Comparison of ENCODE assay signal across 1 cellular context in the genomic region with DNA sequence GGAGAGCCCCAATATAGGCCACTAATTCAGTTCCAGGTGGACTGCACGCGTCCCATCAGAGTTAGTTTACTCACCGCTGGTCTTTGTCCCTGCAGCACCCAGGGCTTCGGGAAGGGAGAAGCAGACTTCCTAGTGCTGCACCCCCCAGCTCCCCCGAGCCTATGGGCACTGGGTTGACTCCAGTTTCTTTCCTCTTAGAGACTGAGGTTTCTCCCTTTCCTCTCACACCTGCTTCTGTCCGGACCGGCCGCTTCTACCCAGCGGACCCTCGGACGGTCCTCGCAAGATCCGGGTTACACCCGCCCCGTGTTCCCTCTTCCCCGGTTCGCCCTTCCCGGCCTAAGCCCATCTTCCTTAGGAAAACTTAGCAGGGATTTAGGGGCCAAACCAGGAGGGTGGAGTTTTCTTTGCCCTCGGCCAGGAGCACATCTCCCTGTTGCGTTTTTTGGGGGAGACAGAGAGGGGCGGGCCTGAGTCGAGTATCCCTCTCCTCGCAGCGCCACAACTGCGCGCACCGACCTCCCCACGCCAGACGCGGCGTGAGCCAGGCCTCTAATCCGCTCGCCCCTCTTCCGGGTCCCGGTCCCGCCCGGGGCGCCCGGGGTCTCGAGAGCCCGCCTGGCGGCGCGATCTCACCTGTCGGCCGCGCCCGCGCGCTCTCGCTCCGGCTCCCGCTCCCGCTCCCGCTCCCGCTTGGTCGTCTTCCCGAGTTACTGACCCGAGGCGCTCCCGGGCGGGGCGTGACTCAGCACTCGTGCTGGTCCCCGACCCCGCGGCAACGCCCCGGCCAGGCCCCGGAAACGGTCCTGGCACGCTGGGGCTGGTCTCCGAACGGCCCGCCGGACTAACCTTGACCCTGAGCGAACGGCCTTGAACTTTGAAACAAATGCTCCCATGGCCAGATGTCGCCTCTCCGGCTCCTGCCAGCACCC.
TF ChIP-seq lines count a peak whose summit lies in the region.

AIFM2 (minus strand) TSS at position 728 of the 932 bp plus-strand sequence. CDS start 8,741 bp downstream, outside the sequence.

TF ChIP-seq in HepG2, 621 proteins besides CTCF, POLR2A, EP300 and RAD21 (continued from another document and continues in another):
- TF ChIP-seq, protein P1, sequence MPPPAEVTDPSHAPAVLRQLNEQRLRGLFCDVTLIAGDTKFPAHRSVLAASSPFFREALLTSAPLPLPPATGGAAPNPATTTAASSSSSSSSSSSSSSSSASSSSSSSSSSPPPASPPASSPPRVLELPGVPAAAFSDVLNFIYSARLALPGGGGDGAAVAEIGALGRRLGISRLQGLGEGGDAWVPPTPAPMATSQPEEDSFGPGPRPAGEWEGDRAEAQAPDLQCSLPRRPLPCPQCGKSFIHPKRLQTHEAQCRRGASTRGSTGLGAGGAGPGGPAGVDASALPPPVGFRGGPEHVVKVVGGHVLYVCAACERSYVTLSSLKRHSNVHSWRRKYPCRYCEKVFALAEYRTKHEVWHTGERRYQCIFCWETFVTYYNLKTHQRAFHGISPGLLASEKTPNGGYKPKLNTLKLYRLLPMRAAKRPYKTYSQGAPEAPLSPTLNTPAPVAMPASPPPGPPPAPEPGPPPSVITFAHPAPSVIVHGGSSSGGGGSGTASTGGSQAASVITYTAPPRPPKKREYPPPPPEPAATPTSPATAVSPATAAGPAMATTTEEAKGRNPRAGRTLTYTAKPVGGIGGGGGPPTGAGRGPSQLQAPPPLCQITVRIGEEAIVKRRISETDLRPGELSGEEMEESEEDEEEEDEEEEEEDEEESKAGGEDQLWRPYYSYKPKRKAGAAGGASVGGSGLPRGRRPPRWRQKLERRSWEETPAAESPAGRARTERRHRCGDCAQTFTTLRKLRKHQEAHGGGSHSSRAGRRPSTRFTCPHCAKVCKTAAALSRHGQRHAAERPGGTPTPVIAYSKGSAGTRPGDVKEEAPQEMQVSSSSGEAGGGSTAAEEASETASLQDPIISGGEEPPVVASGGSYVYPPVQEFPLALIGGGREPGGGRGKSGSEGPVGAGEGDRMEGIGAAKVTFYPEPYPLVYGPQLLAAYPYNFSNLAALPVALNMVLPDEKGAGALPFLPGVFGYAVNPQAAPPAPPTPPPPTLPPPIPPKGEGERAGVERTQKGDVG (CRISPR knock-in tag; IDR thresholded peaks at IDR 0.05; ENCODE audit: borderline replicate concordance): no peak
- TF ChIP-seq, protein P2, sequence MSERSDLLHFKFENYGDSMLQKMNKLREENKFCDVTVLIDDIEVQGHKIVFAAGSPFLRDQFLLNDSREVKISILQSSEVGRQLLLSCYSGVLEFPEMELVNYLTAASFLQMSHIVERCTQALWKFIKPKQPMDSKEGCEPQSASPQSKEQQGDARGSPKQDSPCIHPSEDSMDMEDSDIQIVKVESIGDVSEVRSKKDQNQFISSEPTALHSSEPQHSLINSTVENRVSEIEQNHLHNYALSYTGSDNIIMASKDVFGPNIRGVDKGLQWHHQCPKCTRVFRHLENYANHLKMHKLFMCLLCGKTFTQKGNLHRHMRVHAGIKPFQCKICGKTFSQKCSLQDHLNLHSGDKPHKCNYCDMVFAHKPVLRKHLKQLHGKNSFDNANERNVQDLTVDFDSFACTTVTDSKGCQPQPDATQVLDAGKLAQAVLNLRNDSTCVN (CRISPR knock-in tag; IDR thresholded peaks at IDR 0.05; ENCODE audit: borderline replicate concordance): no peak; the same call in 1 of the 2 replicates
- TF ChIP-seq ZFAT (CRISPR knock-in tag; conservative IDR thresholded peaks at IDR 0.05) (no peak; the same call in 1 of the 2 replicates), PHF21A (CRISPR knock-in tag; IDR thresholded peaks at IDR 0.05) (peak; percentile 88), ZNF20 (CRISPR knock-in tag; IDR thresholded peaks at IDR 0.05) (no peak), KLF16 (CRISPR knock-in tag; IDR thresholded peaks at IDR 0.05) (peak in 1 of 2 experiments; percentile 84; a peak in 2 of 4 replicates), MED8 (CRISPR knock-in tag; IDR thresholded peaks at IDR 0.05; ENCODE audit: insufficient replicate concordance) (peak; percentile 9), ZNF660 (CRISPR knock-in tag; IDR thresholded peaks at IDR 0.05; ENCODE audit: borderline replicate concordance, low read depth) (no peak), ZHX1 (CRISPR knock-in tag; IDR thresholded peaks at IDR 0.05; ENCODE audit: low read depth) (no peak), POLR2AphosphoS5 (IDR thresholded peaks at IDR 0.05; ENCODE audit: low read depth, low read length) (no peak), ATF7 (IDR thresholded peaks at IDR 0.05) (no peak), ATF7 (CRISPR knock-in tag; IDR thresholded peaks at IDR 0.05) (peak; percentile 28; the same call in 1 of the 2 replicates), NKX3-1 (CRISPR knock-in tag; IDR thresholded peaks at IDR 0.05) (peak; percentile 73; the same call in 1 of the 2 replicates), NRL (CRISPR knock-in tag; IDR thresholded peaks at IDR 0.05; ENCODE audit: borderline replicate concordance) (no peak), ZNF10 (CRISPR knock-in tag; IDR thresholded peaks at IDR 0.05; ENCODE audit: borderline replicate concordance, low read depth) (no peak), GPBP1L1 (CRISPR knock-in tag; IDR thresholded peaks at IDR 0.05) (no peak), ZNF776 (CRISPR knock-in tag; IDR thresholded peaks at IDR 0.05) (0 out of 2 replicates have a peak, but pooled peaks have one; percentile 62), SSRP1 (CRISPR knock-in tag; IDR thresholded peaks at IDR 0.05) (no peak), ZBTB25 (CRISPR knock-in tag; IDR thresholded peaks at IDR 0.05) (peak; percentile 98), TSC22D2 (CRISPR knock-in tag; IDR thresholded peaks at IDR 0.05; ENCODE audit: borderline replicate concordance) (peak; percentile 21; the same call in 1 of the 2 replicates), TCF7 (IDR thresholded peaks at IDR 0.05; ENCODE audit: low read depth) (peak; percentile 32; the same call in 1 of the 2 replicates), ZNF326 (CRISPR knock-in tag; IDR thresholded peaks at IDR 0.05; ENCODE audit: borderline replicate concordance) (no peak), CC2D1A (CRISPR knock-in tag; IDR thresholded peaks at IDR 0.05) (no peak), KLF11 (CRISPR knock-in tag; IDR thresholded peaks at IDR 0.05) (no peak), ZNF558 (CRISPR knock-in tag; IDR thresholded peaks at IDR 0.05; ENCODE audit: borderline replicate concordance) (no peak; the same call in 1 of the 2 replicates), PCBP2 (optimal IDR thresholded peaks at IDR 0.05; ENCODE audit: low read depth, low read length, poor library complexity, severe bottlenecking) (no peak), ZNF614 (CRISPR knock-in tag; IDR thresholded peaks at IDR 0.05; ENCODE audit: borderline replicate concordance) (peak; percentile 61; the same call in 1 of the 2 replicates), ZNF446 (CRISPR knock-in tag; IDR thresholded peaks at IDR 0.05) (no peak), TOE1 (CRISPR knock-in tag; IDR thresholded peaks at IDR 0.05) (no peak), KMT2A (CRISPR knock-in tag; IDR thresholded peaks at IDR 0.05) (no peak), ZNF781 (CRISPR knock-in tag; IDR thresholded peaks at IDR 0.05; ENCODE audit: borderline replicate concordance, not compliant biosample characterization) (no peak), KDM6A (CRISPR knock-in tag; IDR thresholded peaks at IDR 0.05; ENCODE audit: low read depth) (no peak), NFYC (CRISPR knock-in tag; IDR thresholded peaks at IDR 0.05) (no peak), SMARCC2 (IDR thresholded peaks at IDR 0.05) (no peak), MTF2 (CRISPR knock-in tag; IDR thresholded peaks at IDR 0.05; ENCODE audit: borderline replicate concordance) (peak; percentile 52; the same call in 1 of the 2 replicates), ZNF768 (CRISPR knock-in tag; IDR thresholded peaks at IDR 0.05) (0 out of 2 replicates have a peak, but pooled peaks have one; percentile 23), ZNF430 (CRISPR knock-in tag; IDR thresholded peaks at IDR 0.05) (peak; percentile 70; the same call in 1 of the 2 replicates), ZNF772 (CRISPR knock-in tag; IDR thresholded peaks at IDR 0.05) (0 out of 2 replicates have a peak, but pooled peaks have one; percentile 2), MAZ (IDR thresholded peaks at IDR 0.05; ENCODE audit: borderline replicate concordance, low read depth, low read length) (no peak; the same call in 1 of the 2 replicates), MAZ (CRISPR knock-in tag; IDR thresholded peaks at IDR 0.05; ENCODE audit: low read depth) (peak; percentile 72), DNMT1 (CRISPR knock-in tag; IDR thresholded peaks at IDR 0.05) (peak; percentile 66), ATF1 (CRISPR knock-in tag; IDR thresholded peaks at IDR 0.05) (no peak), NR3C1 (CRISPR knock-in tag; IDR thresholded peaks at IDR 0.05) (no peak), ZNF234 (CRISPR knock-in tag; conservative IDR thresholded peaks at IDR 0.05) (peak; percentile 63; the same call in 1 of the 2 replicates)
- TF ChIP-seq, protein P3, sequence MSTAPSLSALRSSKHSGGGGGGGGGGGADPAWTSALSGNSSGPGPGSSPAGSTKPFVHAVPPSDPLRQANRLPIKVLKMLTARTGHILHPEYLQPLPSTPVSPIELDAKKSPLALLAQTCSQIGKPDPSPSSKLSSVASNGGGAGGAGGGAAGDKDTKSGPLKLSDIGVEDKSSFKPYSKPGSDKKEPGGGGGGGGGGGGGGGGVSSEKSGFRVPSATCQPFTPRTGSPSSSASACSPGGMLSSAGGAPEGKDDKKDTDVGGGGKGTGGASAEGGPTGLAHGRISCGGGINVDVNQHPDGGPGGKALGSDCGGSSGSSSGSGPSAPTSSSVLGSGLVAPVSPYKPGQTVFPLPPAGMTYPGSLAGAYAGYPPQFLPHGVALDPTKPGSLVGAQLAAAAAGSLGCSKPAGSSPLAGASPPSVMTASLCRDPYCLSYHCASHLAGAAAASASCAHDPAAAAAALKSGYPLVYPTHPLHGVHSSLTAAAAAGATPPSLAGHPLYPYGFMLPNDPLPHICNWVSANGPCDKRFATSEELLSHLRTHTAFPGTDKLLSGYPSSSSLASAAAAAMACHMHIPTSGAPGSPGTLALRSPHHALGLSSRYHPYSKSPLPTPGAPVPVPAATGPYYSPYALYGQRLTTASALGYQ (CRISPR knock-in tag; IDR thresholded peaks at IDR 0.05): peak; percentile 89
- TF ChIP-seq, protein P4, sequence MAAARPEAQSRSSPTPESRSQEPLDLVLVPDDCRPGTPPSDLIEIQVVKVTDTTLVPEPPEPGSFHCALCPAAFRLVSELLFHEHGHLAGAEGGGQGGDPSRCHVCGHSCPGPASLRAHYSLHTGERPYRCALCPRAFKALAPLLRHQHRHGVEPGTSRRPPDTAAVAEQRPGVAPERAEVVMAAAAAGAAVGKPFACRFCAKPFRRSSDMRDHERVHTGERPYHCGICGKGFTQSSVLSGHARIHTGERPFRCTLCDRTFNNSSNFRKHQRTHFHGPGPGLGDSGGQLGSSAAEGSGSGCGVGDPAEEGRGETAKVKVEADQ (CRISPR knock-in tag; IDR thresholded peaks at IDR 0.05; ENCODE audit: borderline replicate concordance): no peak
